1 cellular context compared by ENCODE assay signal in genomic region chr12:124379379-124379937, GRCh38.
TF ChIP-seq lines count a peak whose summit lies in the region.

No MANE protein-coding gene starts in this region.

TF ChIP-seq in endothelial cell of umbilical vein, 7 proteins besides CTCF, POLR2A, EP300 and RAD21:
- TF ChIP-seq EZH2 (IDR thresholded peaks at IDR 0.05; ENCODE audit: borderline replicate concordance, low read depth, low read length, severe bottlenecking) (no peak), GATA2 (IDR thresholded peaks at IDR 0.05; ENCODE audit: insufficient read depth, insufficient read length, low read depth, low read length) (no peak), MAX (IDR thresholded peaks at IDR 0.05; ENCODE audit: insufficient read depth, insufficient read length) (no peak), MYC (IDR thresholded peaks at IDR 0.05; ENCODE audit: low read depth, low read length) (no peak), JUN (IDR thresholded peaks at IDR 0.05; ENCODE audit: borderline replicate concordance, insufficient read depth, insufficient read length, low read depth) (no peak), POLR2AphosphoS5 (IDR thresholded peaks at IDR 0.05; ENCODE audit: insufficient read depth, low read depth, low read length) (no peak), FOS (IDR thresholded peaks at IDR 0.05; ENCODE audit: borderline replicate concordance, insufficient read depth, low read length) (no peak)
